Comparison of ENCODE assay signal across 28 cellular contexts in the genomic region with DNA sequence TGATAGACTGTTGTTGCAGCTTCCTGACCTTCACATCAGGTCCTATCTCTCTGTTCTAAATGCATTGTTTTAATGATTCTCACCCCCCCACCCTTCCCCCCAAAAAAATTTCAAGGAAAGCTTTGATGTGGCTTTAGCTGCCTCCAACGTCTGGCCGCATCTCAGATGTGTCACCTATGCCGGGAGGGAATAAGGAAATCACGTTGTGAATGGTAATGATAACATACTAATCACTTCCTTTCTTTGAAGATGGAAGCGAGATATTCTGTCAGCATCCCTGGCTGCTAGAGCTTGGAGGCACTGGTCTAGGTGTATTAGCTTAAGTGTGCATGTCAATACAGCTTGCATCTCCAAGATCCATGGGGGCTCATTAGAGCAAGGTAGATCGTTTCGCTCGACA.
"Had no signal": no experiment of that assay in that cellular context is flagged by ENCODE, and none has a peak within 500 bp of the region (broad histone marks: within the 10 kb centered on the region; RNA-seq: fewer than 3 reads in every experiment).

No MANE protein-coding gene starts in this region.

- H3K4me3 ChIP-seq: coronary artery, gastroesophageal sphincter, heart right ventricle, left lung, prostate gland, right atrium auricular region, smooth muscle cell, suprapubic skin, transverse colon, upper lobe of right lung, vagina had no signal

- H3K27ac ChIP-seq: coronary artery, epithelial cell of prostate, foreskin keratinocyte, gastroesophageal sphincter, heart right ventricle, left lung, prostate gland, right atrium auricular region, suprapubic skin, transverse colon, upper lobe of right lung, vagina had no signal

- H3K9me3 ChIP-seq: gastroesophageal sphincter, heart right ventricle, left lung, prostate gland, right atrium auricular region, suprapubic skin, transverse colon, upper lobe of right lung, vagina had no signal

- DNase-seq: foreskin keratinocyte; glutamatergic neuron; heart right ventricle; hippocampal formation; left cardiac atrium; mesenchymal stem cell; midbrain; naive thymus-derived CD4-positive, alpha-beta T cell; nucleus accumbens; stimulated activated CD4-positive, alpha-beta T cell treated with anti-CD3 and anti-CD28 coated beads, Interleukin-12 subunit alpha, Interleukin-12 subunit beta, amount 100 ng/mL, for 4 hours; stimulated activated CD4-positive, alpha-beta T cell treated with anti-CD3 and anti-CD28 coated beads, Interleukin-1b, Interleukin-23, amount 100 ng/mL, for 48 hours; stimulated activated CD4-positive, alpha-beta T cell treated with anti-CD3 and anti-CD28 coated beads, Interleukin-4, amount 100 ng/mL, for 1 hour; stimulated activated CD8-positive, alpha-beta memory T cell treated with anti-CD3 and anti-CD28 coated beads, Interleukin-4, amount 100 ng/mL, for 48 hours; stimulated activated naive CD4-positive, alpha-beta T cell; stimulated activated naive CD8-positive, alpha-beta T cell treated with anti-CD3 and anti-CD28 coated beads, Interleukin-15, amount 100 ng/mL, for 72 hours; transverse colon; upper lobe of right lung had no signal

- ATAC-seq: esophagus mucosa; foreskin keratinocyte; gastroesophageal sphincter; heart right ventricle; left cardiac atrium; left lung; naive thymus-derived CD4-positive, alpha-beta T cell; sciatic nerve; stimulated activated naive CD8-positive, alpha-beta T cell treated with anti-CD3 and anti-CD28 coated beads, Interleukin-15, amount 100 ng/mL, for 72 hours; upper lobe of right lung had no signal

- H3K36me3 ChIP-seq: prostate gland, right atrium auricular region, suprapubic skin had no signal

- H3K27me3 ChIP-seq: foreskin keratinocyte, gastroesophageal sphincter, heart right ventricle, left lung, right atrium auricular region, suprapubic skin, transverse colon, upper lobe of right lung, vagina had no signal

- H3K4me1 ChIP-seq: gastroesophageal sphincter, prostate gland, right atrium auricular region, suprapubic skin, upper lobe of right lung, vagina had no signal

- H3K4me2 ChIP-seq: smooth muscle cell had no signal
